Comparison of ENCODE assay signal across 1 cellular context in genomic region chr15:49560045-49560444, GRCh38.
TF ChIP-seq lines count a peak whose summit lies in the region.

No MANE protein-coding gene starts in this region.

TF ChIP-seq in K562, 482 proteins besides CTCF, POLR2A, EP300 and RAD21 (continued from another document):
- TF ChIP-seq HINFP (tag; conservative IDR thresholded peaks at IDR 0.05; ENCODE audit: low read depth) = no peak
TF ChIP-seq in K562: peak in this region for 4.
